ENCODE assay signal across 1 cellular context in the genomic region with DNA sequence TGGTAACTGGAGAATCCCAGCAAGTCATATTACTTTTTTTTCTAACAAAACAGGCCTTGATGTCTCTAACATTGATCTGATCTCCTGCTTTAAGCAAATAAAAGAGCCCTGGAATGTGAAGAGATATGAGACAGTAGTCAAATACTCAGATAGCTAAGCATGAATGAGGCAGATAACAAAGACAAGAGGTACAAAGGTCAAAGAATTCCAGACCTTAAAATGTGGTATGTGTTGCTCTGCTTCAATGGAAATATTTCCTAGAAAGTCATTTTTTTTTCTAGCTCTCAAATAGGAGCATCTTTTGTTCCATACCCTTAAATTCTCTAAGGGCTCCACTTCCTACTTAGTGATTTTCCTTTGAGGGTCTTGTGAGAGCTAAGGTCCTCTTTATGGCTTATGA.
TF ChIP-seq lines count a peak whose summit lies in the region.

No MANE protein-coding gene starts in this region.

TF ChIP-seq in HepG2, 621 proteins besides CTCF, POLR2A, EP300 and RAD21 (continued from another document and continues in another):
- TF ChIP-seq CREM (IDR thresholded peaks at IDR 0.05) (peak; percentile 55), CREM (CRISPR knock-in tag; IDR thresholded peaks at IDR 0.05) (no peak), ZNF570 (CRISPR knock-in tag; IDR thresholded peaks at IDR 0.05; ENCODE audit: borderline replicate concordance) (no peak), MED1 (CRISPR knock-in tag; IDR thresholded peaks at IDR 0.05) (no peak), ARHGAP35 (CRISPR knock-in tag; IDR thresholded peaks at IDR 0.05; ENCODE audit: borderline replicate concordance) (no peak), MTA1 (CRISPR knock-in tag; IDR thresholded peaks at IDR 0.05; ENCODE audit: borderline replicate concordance) (no peak), CC2D1A (CRISPR knock-in tag; IDR thresholded peaks at IDR 0.05) (no peak), ZNF850 (CRISPR knock-in tag; conservative IDR thresholded peaks at IDR 0.05) (no peak), ZNF205 (CRISPR knock-in tag; IDR thresholded peaks at IDR 0.05) (no peak), ZFP36 (IDR thresholded peaks at IDR 0.05; ENCODE audit: borderline replicate concordance, low read depth, low read length, partially characterized antibody) (no peak), ZNF549 (CRISPR knock-in tag; IDR thresholded peaks at IDR 0.05) (no peak), ZNF768 (CRISPR knock-in tag; IDR thresholded peaks at IDR 0.05) (no peak), ZSCAN20 (CRISPR knock-in tag; IDR thresholded peaks at IDR 0.05; ENCODE audit: borderline replicate concordance) (no peak), PAX8 (CRISPR knock-in tag; IDR thresholded peaks at IDR 0.05; ENCODE audit: borderline replicate concordance) (no peak), KMT2B (CRISPR knock-in tag; IDR thresholded peaks at IDR 0.05) (no peak), ADNP (CRISPR knock-in tag; IDR thresholded peaks at IDR 0.05) (no peak), ZNF652 (CRISPR knock-in tag; IDR thresholded peaks at IDR 0.05; ENCODE audit: borderline replicate concordance, low read depth) (no peak), ZNF337 (CRISPR knock-in tag; IDR thresholded peaks at IDR 0.05; ENCODE audit: borderline replicate concordance, low read depth) (no peak), YY1 (IDR thresholded peaks at IDR 0.05; ENCODE audit: insufficient read depth, insufficient replicate concordance, low read depth, low read length) (no peak), ZSCAN21 (CRISPR knock-in tag; IDR thresholded peaks at IDR 0.05; ENCODE audit: borderline replicate concordance) (no peak), MAF1 (CRISPR knock-in tag; IDR thresholded peaks at IDR 0.05; ENCODE audit: borderline replicate concordance) (no peak), REXO4 (CRISPR knock-in tag; IDR thresholded peaks at IDR 0.05; ENCODE audit: borderline replicate concordance) (no peak), MEF2D (CRISPR knock-in tag; IDR thresholded peaks at IDR 0.05) (no peak), ZSCAN31 (CRISPR knock-in tag; IDR thresholded peaks at IDR 0.05; ENCODE audit: low read depth) (no peak), ZNF326 (CRISPR knock-in tag; IDR thresholded peaks at IDR 0.05; ENCODE audit: borderline replicate concordance) (no peak), ZNF180 (CRISPR knock-in tag; IDR thresholded peaks at IDR 0.05; ENCODE audit: borderline replicate concordance, low read depth) (no peak), ZNF335 (CRISPR knock-in tag; IDR thresholded peaks at IDR 0.05) (no peak), CENPX (CRISPR knock-in tag; IDR thresholded peaks at IDR 0.05) (no peak), EED (CRISPR knock-in tag; IDR thresholded peaks at IDR 0.05) (no peak), ZBTB38 (CRISPR knock-in tag; IDR thresholded peaks at IDR 0.05) (no peak), ZZZ3 (CRISPR knock-in tag; IDR thresholded peaks at IDR 0.05; ENCODE audit: borderline replicate concordance) (no peak), BHLHE40 (IDR thresholded peaks at IDR 0.05; ENCODE audit: low read length) (no peak), SAP130 (CRISPR knock-in tag; IDR thresholded peaks at IDR 0.05; ENCODE audit: low read depth) (no peak), RARA (CRISPR knock-in tag; IDR thresholded peaks at IDR 0.05) (peak; percentile 83), KDM4B (CRISPR knock-in tag; IDR thresholded peaks at IDR 0.05) (no peak), TP53 (CRISPR knock-in tag; conservative IDR thresholded peaks at IDR 0.05) (no peak), NFE2L2 (IDR thresholded peaks at IDR 0.05; ENCODE audit: low read length) (no peak), NFYC (CRISPR knock-in tag; IDR thresholded peaks at IDR 0.05) (no peak), CBX1 (IDR thresholded peaks at IDR 0.05; ENCODE audit: low read depth) (no peak), NFE2L1 (CRISPR knock-in tag; IDR thresholded peaks at IDR 0.05; ENCODE audit: borderline replicate concordance) (no peak), NPAS2 (CRISPR knock-in tag; IDR thresholded peaks at IDR 0.05; ENCODE audit: borderline replicate concordance) (no peak), GATAD1 (CRISPR knock-in tag; IDR thresholded peaks at IDR 0.05) (no peak), ZNF644 (CRISPR knock-in tag; IDR thresholded peaks at IDR 0.05; ENCODE audit: low read depth) (no peak), ZFP41 (CRISPR knock-in tag; IDR thresholded peaks at IDR 0.05; ENCODE audit: borderline replicate concordance) (no peak), ZFP36L1 (CRISPR knock-in tag; IDR thresholded peaks at IDR 0.05) (no peak), ZNF264 (CRISPR knock-in tag; IDR thresholded peaks at IDR 0.05) (no peak)
- TF ChIP-seq, protein P1, sequence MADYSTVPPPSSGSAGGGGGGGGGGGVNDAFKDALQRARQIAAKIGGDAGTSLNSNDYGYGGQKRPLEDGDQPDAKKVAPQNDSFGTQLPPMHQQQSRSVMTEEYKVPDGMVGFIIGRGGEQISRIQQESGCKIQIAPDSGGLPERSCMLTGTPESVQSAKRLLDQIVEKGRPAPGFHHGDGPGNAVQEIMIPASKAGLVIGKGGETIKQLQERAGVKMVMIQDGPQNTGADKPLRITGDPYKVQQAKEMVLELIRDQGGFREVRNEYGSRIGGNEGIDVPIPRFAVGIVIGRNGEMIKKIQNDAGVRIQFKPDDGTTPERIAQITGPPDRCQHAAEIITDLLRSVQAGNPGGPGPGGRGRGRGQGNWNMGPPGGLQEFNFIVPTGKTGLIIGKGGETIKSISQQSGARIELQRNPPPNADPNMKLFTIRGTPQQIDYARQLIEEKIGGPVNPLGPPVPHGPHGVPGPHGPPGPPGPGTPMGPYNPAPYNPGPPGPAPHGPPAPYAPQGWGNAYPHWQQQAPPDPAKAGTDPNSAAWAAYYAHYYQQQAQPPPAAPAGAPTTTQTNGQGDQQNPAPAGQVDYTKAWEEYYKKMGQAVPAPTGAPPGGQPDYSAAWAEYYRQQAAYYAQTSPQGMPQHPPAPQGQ (CRISPR knock-in tag; IDR thresholded peaks at IDR 0.05; ENCODE audit: borderline replicate concordance): no peak
- TF ChIP-seq, protein P2, sequence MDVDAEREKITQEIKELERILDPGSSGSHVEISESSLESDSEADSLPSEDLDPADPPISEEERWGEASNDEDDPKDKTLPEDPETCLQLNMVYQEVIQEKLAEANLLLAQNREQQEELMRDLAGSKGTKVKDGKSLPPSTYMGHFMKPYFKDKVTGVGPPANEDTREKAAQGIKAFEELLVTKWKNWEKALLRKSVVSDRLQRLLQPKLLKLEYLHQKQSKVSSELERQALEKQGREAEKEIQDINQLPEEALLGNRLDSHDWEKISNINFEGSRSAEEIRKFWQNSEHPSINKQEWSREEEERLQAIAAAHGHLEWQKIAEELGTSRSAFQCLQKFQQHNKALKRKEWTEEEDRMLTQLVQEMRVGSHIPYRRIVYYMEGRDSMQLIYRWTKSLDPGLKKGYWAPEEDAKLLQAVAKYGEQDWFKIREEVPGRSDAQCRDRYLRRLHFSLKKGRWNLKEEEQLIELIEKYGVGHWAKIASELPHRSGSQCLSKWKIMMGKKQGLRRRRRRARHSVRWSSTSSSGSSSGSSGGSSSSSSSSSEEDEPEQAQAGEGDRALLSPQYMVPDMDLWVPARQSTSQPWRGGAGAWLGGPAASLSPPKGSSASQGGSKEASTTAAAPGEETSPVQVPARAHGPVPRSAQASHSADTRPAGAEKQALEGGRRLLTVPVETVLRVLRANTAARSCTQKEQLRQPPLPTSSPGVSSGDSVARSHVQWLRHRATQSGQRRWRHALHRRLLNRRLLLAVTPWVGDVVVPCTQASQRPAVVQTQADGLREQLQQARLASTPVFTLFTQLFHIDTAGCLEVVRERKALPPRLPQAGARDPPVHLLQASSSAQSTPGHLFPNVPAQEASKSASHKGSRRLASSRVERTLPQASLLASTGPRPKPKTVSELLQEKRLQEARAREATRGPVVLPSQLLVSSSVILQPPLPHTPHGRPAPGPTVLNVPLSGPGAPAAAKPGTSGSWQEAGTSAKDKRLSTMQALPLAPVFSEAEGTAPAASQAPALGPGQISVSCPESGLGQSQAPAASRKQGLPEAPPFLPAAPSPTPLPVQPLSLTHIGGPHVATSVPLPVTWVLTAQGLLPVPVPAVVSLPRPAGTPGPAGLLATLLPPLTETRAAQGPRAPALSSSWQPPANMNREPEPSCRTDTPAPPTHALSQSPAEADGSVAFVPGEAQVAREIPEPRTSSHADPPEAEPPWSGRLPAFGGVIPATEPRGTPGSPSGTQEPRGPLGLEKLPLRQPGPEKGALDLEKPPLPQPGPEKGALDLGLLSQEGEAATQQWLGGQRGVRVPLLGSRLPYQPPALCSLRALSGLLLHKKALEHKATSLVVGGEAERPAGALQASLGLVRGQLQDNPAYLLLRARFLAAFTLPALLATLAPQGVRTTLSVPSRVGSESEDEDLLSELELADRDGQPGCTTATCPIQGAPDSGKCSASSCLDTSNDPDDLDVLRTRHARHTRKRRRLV (CRISPR knock-in tag; IDR thresholded peaks at IDR 0.05): no peak
- TF ChIP-seq, protein P3, sequence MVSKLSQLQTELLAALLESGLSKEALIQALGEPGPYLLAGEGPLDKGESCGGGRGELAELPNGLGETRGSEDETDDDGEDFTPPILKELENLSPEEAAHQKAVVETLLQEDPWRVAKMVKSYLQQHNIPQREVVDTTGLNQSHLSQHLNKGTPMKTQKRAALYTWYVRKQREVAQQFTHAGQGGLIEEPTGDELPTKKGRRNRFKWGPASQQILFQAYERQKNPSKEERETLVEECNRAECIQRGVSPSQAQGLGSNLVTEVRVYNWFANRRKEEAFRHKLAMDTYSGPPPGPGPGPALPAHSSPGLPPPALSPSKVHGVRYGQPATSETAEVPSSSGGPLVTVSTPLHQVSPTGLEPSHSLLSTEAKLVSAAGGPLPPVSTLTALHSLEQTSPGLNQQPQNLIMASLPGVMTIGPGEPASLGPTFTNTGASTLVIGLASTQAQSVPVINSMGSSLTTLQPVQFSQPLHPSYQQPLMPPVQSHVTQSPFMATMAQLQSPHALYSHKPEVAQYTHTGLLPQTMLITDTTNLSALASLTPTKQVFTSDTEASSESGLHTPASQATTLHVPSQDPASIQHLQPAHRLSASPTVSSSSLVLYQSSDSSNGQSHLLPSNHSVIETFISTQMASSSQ (IDR thresholded peaks at IDR 0.05; ENCODE audit: low read depth): no peak
- TF ChIP-seq, protein P3 (CRISPR knock-in tag; IDR thresholded peaks at IDR 0.05; ENCODE audit: borderline replicate concordance): no peak
- TF ChIP-seq, protein P4, sequence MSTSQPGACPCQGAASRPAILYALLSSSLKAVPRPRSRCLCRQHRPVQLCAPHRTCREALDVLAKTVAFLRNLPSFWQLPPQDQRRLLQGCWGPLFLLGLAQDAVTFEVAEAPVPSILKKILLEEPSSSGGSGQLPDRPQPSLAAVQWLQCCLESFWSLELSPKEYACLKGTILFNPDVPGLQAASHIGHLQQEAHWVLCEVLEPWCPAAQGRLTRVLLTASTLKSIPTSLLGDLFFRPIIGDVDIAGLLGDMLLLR (CRISPR knock-in tag; IDR thresholded peaks at IDR 0.05): no peak
- TF ChIP-seq, protein P5, sequence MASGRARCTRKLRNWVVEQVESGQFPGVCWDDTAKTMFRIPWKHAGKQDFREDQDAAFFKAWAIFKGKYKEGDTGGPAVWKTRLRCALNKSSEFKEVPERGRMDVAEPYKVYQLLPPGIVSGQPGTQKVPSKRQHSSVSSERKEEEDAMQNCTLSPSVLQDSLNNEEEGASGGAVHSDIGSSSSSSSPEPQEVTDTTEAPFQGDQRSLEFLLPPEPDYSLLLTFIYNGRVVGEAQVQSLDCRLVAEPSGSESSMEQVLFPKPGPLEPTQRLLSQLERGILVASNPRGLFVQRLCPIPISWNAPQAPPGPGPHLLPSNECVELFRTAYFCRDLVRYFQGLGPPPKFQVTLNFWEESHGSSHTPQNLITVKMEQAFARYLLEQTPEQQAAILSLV (CRISPR knock-in tag; IDR thresholded peaks at IDR 0.05; ENCODE audit: borderline replicate concordance): no peak
- TF ChIP-seq, protein P6, sequence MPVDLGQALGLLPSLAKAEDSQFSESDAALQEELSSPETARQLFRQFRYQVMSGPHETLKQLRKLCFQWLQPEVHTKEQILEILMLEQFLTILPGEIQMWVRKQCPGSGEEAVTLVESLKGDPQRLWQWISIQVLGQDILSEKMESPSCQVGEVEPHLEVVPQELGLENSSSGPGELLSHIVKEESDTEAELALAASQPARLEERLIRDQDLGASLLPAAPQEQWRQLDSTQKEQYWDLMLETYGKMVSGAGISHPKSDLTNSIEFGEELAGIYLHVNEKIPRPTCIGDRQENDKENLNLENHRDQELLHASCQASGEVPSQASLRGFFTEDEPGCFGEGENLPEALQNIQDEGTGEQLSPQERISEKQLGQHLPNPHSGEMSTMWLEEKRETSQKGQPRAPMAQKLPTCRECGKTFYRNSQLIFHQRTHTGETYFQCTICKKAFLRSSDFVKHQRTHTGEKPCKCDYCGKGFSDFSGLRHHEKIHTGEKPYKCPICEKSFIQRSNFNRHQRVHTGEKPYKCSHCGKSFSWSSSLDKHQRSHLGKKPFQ (CRISPR knock-in tag; IDR thresholded peaks at IDR 0.05; ENCODE audit: insufficient replicate concordance): no peak
- TF ChIP-seq, protein P7, sequence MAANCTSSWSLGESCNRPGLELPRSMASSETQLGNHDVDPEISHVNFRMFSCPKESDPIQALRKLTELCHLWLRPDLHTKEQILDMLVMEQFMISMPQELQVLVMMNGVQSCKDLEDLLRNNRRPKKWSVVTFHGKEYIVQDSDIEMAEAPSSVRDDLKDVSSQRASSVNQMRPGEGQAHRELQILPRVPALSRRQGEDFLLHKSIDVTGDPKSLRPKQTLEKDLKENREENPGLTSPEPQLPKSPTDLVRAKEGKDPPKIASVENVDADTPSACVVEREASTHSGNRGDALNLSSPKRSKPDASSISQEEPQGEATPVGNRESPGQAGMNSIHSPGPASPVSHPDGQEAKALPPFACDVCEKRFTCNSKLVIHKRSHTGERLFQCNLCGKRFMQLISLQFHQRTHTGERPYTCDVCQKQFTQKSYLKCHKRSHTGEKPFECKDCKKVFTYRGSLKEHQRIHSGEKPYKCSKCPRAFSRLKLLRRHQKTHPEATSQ (CRISPR knock-in tag; IDR thresholded peaks at IDR 0.05; ENCODE audit: borderline replicate concordance): no peak
